ENCODE assay signal across 1 cellular context in genomic region chr4:43380093-43380492, GRCh38.
TF ChIP-seq lines count a peak whose summit lies in the region.

No MANE protein-coding gene starts in this region.

TF ChIP-seq in SK-N-SH, 30 proteins besides CTCF, POLR2A, EP300 and RAD21 (continued from another document):
- TF ChIP-seq REST (IDR thresholded peaks at IDR 0.05; ENCODE audit: low read depth, low read length) (no peak), FOXM1 (IDR thresholded peaks at IDR 0.05; ENCODE audit: low read depth) (no peak), MXI1 (IDR thresholded peaks at IDR 0.05; ENCODE audit: low read depth, low read length) (no peak)
